In the genomic region with DNA sequence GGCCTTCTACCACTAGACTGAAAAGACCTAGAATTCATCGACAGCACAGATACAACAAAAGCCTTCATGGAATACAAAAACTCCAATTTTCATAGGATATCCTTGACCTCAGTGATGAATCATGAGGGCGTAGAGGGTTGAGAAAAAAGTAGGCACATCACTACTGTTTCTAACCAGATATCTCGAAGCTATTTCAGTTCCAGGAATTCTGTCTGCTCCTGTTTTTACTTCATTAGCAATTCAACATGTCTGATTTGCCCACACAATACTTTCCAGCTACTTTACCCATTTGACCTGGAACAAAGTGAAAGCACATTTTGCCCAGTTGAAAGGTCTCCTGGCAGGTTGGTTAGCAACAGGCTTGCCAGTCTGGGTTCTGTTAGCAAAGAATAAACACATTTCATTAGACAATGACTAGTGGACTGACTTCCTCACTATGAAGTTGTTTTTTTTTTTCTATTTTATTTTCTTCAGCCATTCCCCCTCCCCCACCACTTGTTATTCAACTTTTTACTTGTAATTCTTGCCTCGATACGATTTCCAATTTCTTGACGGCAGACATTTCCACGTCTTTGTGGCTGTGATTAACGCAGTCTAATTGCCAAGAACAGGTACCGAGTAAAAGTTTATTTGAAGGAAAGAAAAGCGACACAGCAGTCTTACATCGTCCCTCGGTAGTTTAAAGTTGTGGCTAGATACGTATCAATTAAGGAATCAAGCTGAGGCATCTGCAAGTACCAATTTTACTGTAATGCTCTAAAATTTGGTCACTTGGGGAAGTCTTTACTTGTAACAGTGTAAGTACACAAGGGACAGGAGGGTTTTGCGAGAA, we compare ENCODE assay signal across 8 cellular contexts. TPM values are rescaled to one million over a fixed set of nuclear protein-coding genes. Genes with fewer than 3 reads are reported as not detected.
A peak's percentile ranks its signal among the peaks of the same experiment; 100 is the strongest.
DNase-seq lines count a peak whose midpoint lies in the region; ATAC-seq lines count a peak whose summit lies in the region.

No MANE protein-coding gene starts in this region.

- peak overlapping the region; percentile 76 for H3K4me3 ChIP-seq in iPS-15b (ENCODE audit: low read depth, low read length)
- peak overlapping the region; percentile 93 to 97 (median 95) for H3K4me3 ChIP-seq in skeletal muscle tissue (ENCODE audit: low read length in 3 of 3)

- no peaks in the 10 kb centered on the region for H3K9me3 Mint-ChIP-seq in IgD-negative memory B cell
- H3K9me3 Mint-ChIP-seq in activated naive CD4-positive, alpha-beta T cell treated with anti-CD3 and anti-CD28 coated beads, Interleukin-2, amount 50 U/mL, for 72 hours = no peaks in the 10 kb centered on the region

- no peaks in the 10 kb centered on the region for H3K27me3 Mint-ChIP-seq in IgD-negative memory B cell

- no peaks in the 10 kb centered on the region for H3K36me3 Mint-ChIP-seq in IgD-negative memory B cell
- peaks cover 0 to 6% of the 10 kb centered on the region in 2 donors for H3K36me3 Mint-ChIP-seq in activated naive CD4-positive, alpha-beta T cell treated with anti-CD3 and anti-CD28 coated beads, Interleukin-2, amount 50 U/mL, for 72 hours

- H3K9ac ChIP-seq in iPS-15b (ENCODE audit: low read depth, low read length) (peak overlapping the region; percentile 19), skeletal muscle tissue (ENCODE audit: low read depth in 1 of 3, low read length in 3 of 3) (peak overlapping the region; percentile 95 to 99 (median 99))

- H3K27ac Mint-ChIP-seq in IgD-negative memory B cell = peak overlapping the region; percentile 99
- peak overlapping the region; percentile 91 to 97 for H3K27ac Mint-ChIP-seq in activated naive CD4-positive, alpha-beta T cell treated with anti-CD3 and anti-CD28 coated beads, Interleukin-2, amount 50 U/mL, for 72 hours

- H3K4me1 ChIP-seq in iPS-15b (ENCODE audit: control insufficient read depth, insufficient read depth, low read length) = peaks cover 14% of the 10 kb centered on the region
- H3K4me1 ChIP-seq in skeletal muscle tissue (ENCODE audit: control insufficient read depth in 3 of 3, insufficient read depth in 3 of 3, low read length in 3 of 3) = peaks cover 16 to 26% (median 24%) of the 10 kb centered on the region in 3 donors

- peaks cover 19 to 36% (median 27%) of the 10 kb centered on the region in 3 donors for H3K4me1 Mint-ChIP-seq in IgD-negative memory B cell

- no peaks in the 10 kb centered on the region for H3K36me3 ChIP-seq in iPS-15b (ENCODE audit: control insufficient read depth, insufficient read depth, low read length)
- no peaks in the 10 kb centered on the region for H3K36me3 ChIP-seq in skeletal muscle tissue (ENCODE audit: control insufficient read depth in 3 of 3, insufficient read depth in 3 of 3, low read length in 3 of 3)

- no peaks in the 10 kb centered on the region for H3K27me3 ChIP-seq in iPS-15b (ENCODE audit: control insufficient read depth, insufficient read depth, low read length)
- H3K27me3 ChIP-seq in skeletal muscle tissue (ENCODE audit: control insufficient read depth in 3 of 3, insufficient read depth in 3 of 3, low read length in 3 of 3) = no peaks in the 10 kb centered on the region

- peak overlapping the region; percentile 93 to 99 (median 97) for H3K4me3 Mint-ChIP-seq in IgD-negative memory B cell

- ATAC-seq in activated naive CD4-positive, alpha-beta T cell treated with anti-CD3 and anti-CD28 coated beads, Interleukin-2, amount 50 U/mL, for 72 hours = no peak
- ATAC-seq in GM18517 (IDR thresholded peaks at IDR 0.05; ENCODE audit: unreplicated experiment) = no peak
- no peak for ATAC-seq in GM21515 (IDR thresholded peaks at IDR 0.05; ENCODE audit: unreplicated experiment)

- peak; percentile 55 for DNase-seq in DMS 273 (lab: John Stamatoyannopoulos, UW; ENCODE audit: unreplicated experiment)
- no peak for DNase-seq in activated naive CD4-positive, alpha-beta T cell treated with anti-CD3 and anti-CD28 coated beads, Interleukin-2, amount 50 U/mL, for 72 hours (ENCODE audit: low spot score in 2 of 2)
- no peak for DNase-seq in iPS-NIHi11 (ENCODE audit: low spot score)

- no peaks in the 10 kb centered on the region for H3K9me3 ChIP-seq in iPS-15b (ENCODE audit: control insufficient read depth, insufficient read depth, low read length)
- H3K9me3 ChIP-seq in skeletal muscle tissue (ENCODE audit: control insufficient read depth in 3 of 3, low read length in 3 of 3) = no peaks in the 10 kb centered on the region

- H3K27ac ChIP-seq in skeletal muscle tissue (ENCODE audit: low read depth, low read length) = peak overlapping the region; percentile 97

RNA-seq across cellular contexts. Expression of gene ZBTB18, which starts 4.0 kb away (rescaled TPM):
- polyA plus RNA-seq in IgD-negative memory B cell = 5.9 TPM
- total RNA-seq in activated naive CD4-positive, alpha-beta T cell treated with anti-CD3 and anti-CD28 coated beads, Interleukin-2, amount 50 U/mL, for 72 hours = 10 to 100 TPM in 1 of 2 donors, 1 to 10 TPM in 1; 5.2 to 17.4 TPM
- 58.5 TPM for total RNA-seq in skeletal muscle tissue
